13 cellular contexts compared by ENCODE assay signal in the genomic region with DNA sequence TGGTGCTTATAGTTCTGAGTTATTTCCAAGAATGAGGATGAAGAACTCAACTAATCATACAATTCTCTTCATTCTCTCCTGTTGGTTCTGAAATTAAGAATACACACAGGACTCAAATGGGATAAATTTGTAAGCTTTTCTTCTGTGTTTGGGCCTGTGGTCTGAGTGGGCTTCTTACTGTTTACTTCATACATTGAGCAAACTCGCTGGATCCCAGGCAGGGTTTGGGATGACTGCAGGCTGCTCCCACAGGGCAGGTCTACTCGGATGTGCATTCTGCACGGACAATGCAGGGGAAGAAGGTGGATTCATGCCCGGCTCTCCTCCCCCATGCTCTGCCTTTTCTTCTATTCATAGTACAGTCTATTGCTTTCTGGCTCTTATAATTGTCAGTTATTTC. TPM values are rescaled to one million over a fixed set of nuclear protein-coding genes. Genes with fewer than 3 reads are reported as not detected.
DNase-seq lines count a peak whose midpoint lies in the region; TF ChIP-seq lines count a peak whose summit lies in the region.
"Had no signal": no experiment of that assay in that cellular context is flagged by ENCODE, and none has a peak within 500 bp of the region (broad histone marks: within the 10 kb centered on the region; RNA-seq: fewer than 3 reads in every experiment).

No MANE protein-coding gene starts in this region.

- no peak for TF ChIP-seq CTCF in osteocyte (IDR thresholded peaks at IDR 0.05)

- no peaks in the 10 kb centered on the region for H3K36me3 Mint-ChIP-seq in osteocyte (ENCODE audit: unreplicated experiment)
- H3K36me3 Mint-ChIP-seq in immature natural killer cell, result no peaks in the 10 kb centered on the region
- H3K36me3 Mint-ChIP-seq: CD8-positive, alpha-beta T cell had no signal

- peaks cover 12% of the 10 kb centered on the region for H3K27me3 Mint-ChIP-seq in osteocyte (ENCODE audit: unreplicated experiment)
- peaks cover 0 to 3% (median 3%) of the 10 kb centered on the region in 3 donors for H3K27me3 Mint-ChIP-seq in immature natural killer cell (ENCODE audit: low read depth in 3 of 3)
- H3K27me3 Mint-ChIP-seq: CD4-positive, alpha-beta T cell had no signal

- H3K9me3 Mint-ChIP-seq in osteocyte (ENCODE audit: unreplicated experiment), result no peaks in the 10 kb centered on the region
- peaks cover 0 to 4% (median 0%) of the 10 kb centered on the region in 6 donors for H3K9me3 Mint-ChIP-seq in immature natural killer cell
- H3K9me3 Mint-ChIP-seq: CD4-positive, alpha-beta T cell; CD8-positive, alpha-beta T cell had no signal

- H3K4me1 Mint-ChIP-seq in osteocyte (ENCODE audit: unreplicated experiment) (no peaks in the 10 kb centered on the region), immature natural killer cell (no peaks in the 10 kb centered on the region)
- H3K4me1 Mint-ChIP-seq: B cell had no signal

- no peak overlapping the region for H3K4me3 Mint-ChIP-seq in osteocyte (ENCODE audit: unreplicated experiment)
- H3K4me3 Mint-ChIP-seq in immature natural killer cell, result no peak overlapping the region
- H3K4me3 Mint-ChIP-seq: B cell; CD4-positive, alpha-beta T cell; CD8-positive, alpha-beta T cell had no signal

- DNase-seq in DMS 273 treated with DMSO at 0.1 percent for 48 hours (lab: John Stamatoyannopoulos, UW) (peak; percentile 0), DMS 273 (lab: John Stamatoyannopoulos, UW; ENCODE audit: unreplicated experiment) (no peak), osteocyte (ENCODE audit: extremely low spot score, unreplicated experiment) (peak; percentile 53), immature natural killer cell (no peak)
- no peak for DNase-seq in stimulated activated CD4-positive, alpha-beta T cell treated with anti-CD3 and anti-CD28 coated beads, Interleukin-12 subunit alpha, Interleukin-12 subunit beta, amount 100 ng/mL, for 4 hours
- DNase-seq: AML-193; Caco-2; Calu3; CD4-positive, alpha-beta T cell; CD8-positive, alpha-beta T cell; DMS79 treated with DMSO at 0.1 percent for 48 hours; GF-D8 had no signal

- H3K27ac Mint-ChIP-seq in osteocyte (ENCODE audit: unreplicated experiment) (no peak overlapping the region), immature natural killer cell (no peak overlapping the region)
- H3K27ac Mint-ChIP-seq: B cell; CD4-positive, alpha-beta T cell; CD8-positive, alpha-beta T cell had no signal

RNA-seq across cellular contexts. Expression of a gene that starts 22.3 kb away (rescaled TPM):
- total RNA-seq in osteocyte, result 30.4 and 32.9 TPM in 2 replicates
- 1 to 10 TPM in 2 of 3 donors, under 1 TPM in 1; 0.62 to 2.4 (median 1.1) TPM for polyA plus RNA-seq in immature natural killer cell
- total RNA-seq: B cell had no signal

Comparison
In these comparisons a context has a peak if more than half of its experiments do, and no peak if none do; other contexts are left out.
1. DNase-seq: peak in DMS 273 treated with DMSO at 0.1 percent for 48 hours (single experiment) and osteocyte (single experiment); none in DMS 273 (single experiment), immature natural killer cell (0 of 3) and stimulated activated CD4-positive, alpha-beta T cell treated with anti-CD3 and anti-CD28 coated beads, Interleukin-12 subunit alpha, Interleukin-12 subunit beta, amount 100 ng/mL, for 4 hours (single experiment).